Comparison of ENCODE assay signal across 1 cellular context in the genomic region with DNA sequence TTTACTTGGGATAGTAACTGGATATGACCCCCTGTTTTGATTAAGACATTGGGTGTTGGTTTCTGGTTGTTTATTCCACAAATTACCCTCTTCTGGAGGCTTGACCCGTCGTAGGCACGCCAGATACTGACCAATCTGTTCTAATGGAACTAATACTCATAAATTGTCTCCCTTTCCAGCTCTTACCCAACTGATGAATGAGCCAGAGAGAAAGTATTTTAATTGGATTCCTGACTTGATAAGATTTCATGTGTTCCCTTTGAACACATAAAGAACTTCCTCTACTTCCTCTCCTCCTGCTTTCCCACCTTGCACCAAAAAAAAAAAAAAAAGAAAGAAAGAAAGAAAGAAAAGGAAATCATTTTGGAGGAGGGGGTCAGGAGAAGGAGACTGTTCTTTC.
TF ChIP-seq lines count a peak whose summit lies in the region.

No MANE protein-coding gene starts in this region.

TF ChIP-seq in IMR-90, 13 proteins besides CTCF, POLR2A, EP300 and RAD21 (continued from another document):
- TF ChIP-seq, protein P1, sequence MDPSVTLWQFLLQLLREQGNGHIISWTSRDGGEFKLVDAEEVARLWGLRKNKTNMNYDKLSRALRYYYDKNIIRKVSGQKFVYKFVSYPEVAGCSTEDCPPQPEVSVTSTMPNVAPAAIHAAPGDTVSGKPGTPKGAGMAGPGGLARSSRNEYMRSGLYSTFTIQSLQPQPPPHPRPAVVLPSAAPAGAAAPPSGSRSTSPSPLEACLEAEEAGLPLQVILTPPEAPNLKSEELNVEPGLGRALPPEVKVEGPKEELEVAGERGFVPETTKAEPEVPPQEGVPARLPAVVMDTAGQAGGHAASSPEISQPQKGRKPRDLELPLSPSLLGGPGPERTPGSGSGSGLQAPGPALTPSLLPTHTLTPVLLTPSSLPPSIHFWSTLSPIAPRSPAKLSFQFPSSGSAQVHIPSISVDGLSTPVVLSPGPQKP (IDR thresholded peaks at IDR 0.05; ENCODE audit: borderline replicate concordance, low read depth, low read length): no peak
